In genomic region chr9:113328045-113328782, GRCh38 we compare ENCODE assay signal across 26 cellular contexts. TPM values are rescaled to one million over a fixed set of nuclear protein-coding genes. Genes with fewer than 3 reads are reported as not detected.
DNase-seq lines count a peak whose midpoint lies in the region; ATAC-seq, FAIRE-seq and TF ChIP-seq lines count a peak whose summit lies in the region.
"Had no signal": no experiment of that assay in that cellular context is flagged by ENCODE, and none has a peak within 500 bp of the region (broad histone marks: within the 10 kb centered on the region; RNA-seq: fewer than 3 reads in every experiment).

No MANE protein-coding gene starts in this region.

- peaks cover 0 to 18% (median 0%) of the 10 kb centered on the region in 9 donors for H3K36me3 ChIP-seq in heart left ventricle
- H3K36me3 ChIP-seq in left ventricle myocardium inferior = no peaks in the 10 kb centered on the region
- no peaks in the 10 kb centered on the region for H3K36me3 ChIP-seq in parathyroid adenoma (ENCODE audit: control insufficient read depth, insufficient read depth, low read length)
- H3K36me3 ChIP-seq: BLaER1, HAP-1 had no signal

- FAIRE-seq in H54 (lab: Jason Lieb, UNC) = peak; percentile 41
- FAIRE-seq: D721Med, GM12878, GM19239 had no signal

- 75 to 88% (median 83%) methylated on average over 3 of the region's 3 CpGs for WGBS in heart left ventricle, 4 donors

- intact Hi-C loops in heart left ventricle (cut with DNase I) = no loop called here
- intact Hi-C loops in left ventricle myocardium inferior (cut with micrococcal nuclease) = no loop called here
- intact Hi-C loops in Calu3 (cut with micrococcal nuclease; ENCODE audit: unreplicated experiment) = no loop called here

- H3K79me2 ChIP-seq in parathyroid adenoma = no peaks in the 10 kb centered on the region

- H3K36me3 Mint-ChIP-seq in Calu3 (ENCODE audit: insufficient read depth, unreplicated experiment) = no peaks in the 10 kb centered on the region
- H3K36me3 Mint-ChIP-seq: CD4-positive, CD25-positive, alpha-beta regulatory T cell; CD8-positive, alpha-beta T cell had no signal

- H3K27me3 ChIP-seq in heart left ventricle = no peaks in the 10 kb centered on the region
- H3K27me3 ChIP-seq in left ventricle myocardium inferior (ENCODE audit: low read depth) = no peaks in the 10 kb centered on the region
- no peaks in the 10 kb centered on the region for H3K27me3 ChIP-seq in parathyroid adenoma (ENCODE audit: control insufficient read depth, insufficient read depth, low read length)
- H3K27me3 ChIP-seq: BLaER1 had no signal

- no peak overlapping the region for H3K4me3 Mint-ChIP-seq in Calu3 (ENCODE audit: low read depth, unreplicated experiment)
- H3K4me3 Mint-ChIP-seq: B cell; CD4-positive, CD25-positive, alpha-beta regulatory T cell; CD8-positive, alpha-beta T cell; GM23338; HFFc6 had no signal

- H3K4me3 ChIP-seq in heart left ventricle (no peak overlapping the region), left ventricle myocardium inferior (no peak overlapping the region), parathyroid adenoma (ENCODE audit: low read depth, low read length) (no peak overlapping the region)
- H3K4me3 ChIP-seq: BLaER1, GM12878, GM23338, HAP-1 had no signal

- CTCF ChIA-PET in Calu3 (lab: Charles Lee) = interaction anchor here (0.6 kb wide), 1 partner anchor 306 kb away, joined by 5 read pairs; no protein-coding TSS in a partner anchor

- H3K27ac ChIP-seq in heart left ventricle (peak overlapping the region in 9 of 12 donors; percentile 8 to 65 (median 49)), left ventricle myocardium inferior (replicated peaks) (peak overlapping the region; percentile 73), parathyroid adenoma (no peak overlapping the region)
- H3K27ac ChIP-seq: BLaER1, C4-2B had no signal

- H3K9me3 Mint-ChIP-seq in Calu3 (ENCODE audit: low read depth, unreplicated experiment) = no peaks in the 10 kb centered on the region
- H3K9me3 Mint-ChIP-seq: CD8-positive, alpha-beta T cell; GM23338; HFFc6 had no signal

- no peaks in the 10 kb centered on the region for H3K4me1 Mint-ChIP-seq in Calu3 (ENCODE audit: low read depth, unreplicated experiment)
- H3K4me1 Mint-ChIP-seq: B cell; CD4-positive, CD25-positive, alpha-beta regulatory T cell had no signal

- no peak overlapping the region for H3K27ac Mint-ChIP-seq in Calu3 (ENCODE audit: unreplicated experiment)
- H3K27ac Mint-ChIP-seq: B cell; CD4-positive, CD25-positive, alpha-beta regulatory T cell; CD8-positive, alpha-beta T cell; GM23338; HFFc6 had no signal

- peak overlapping the region; percentile 11 for H3K4me2 ChIP-seq in parathyroid adenoma (ENCODE audit: low read length)
- H3K4me2 ChIP-seq: BLaER1, GM23338 had no signal

- H3K9me3 ChIP-seq in heart left ventricle = no peaks in the 10 kb centered on the region
- no peaks in the 10 kb centered on the region for H3K9me3 ChIP-seq in left ventricle myocardium inferior (replicated peaks)
- no peaks in the 10 kb centered on the region for H3K9me3 ChIP-seq in parathyroid adenoma (ENCODE audit: control insufficient read depth, low read length)
- H3K9me3 ChIP-seq: BLaER1, Caco-2, HAP-1 had no signal

- no peak for TF ChIP-seq CTCF in heart left ventricle (IDR thresholded peaks at IDR 0.05)
- no peak for TF ChIP-seq CTCF in left ventricle myocardium inferior (IDR thresholded peaks at IDR 0.05; ENCODE audit: borderline replicate concordance)
- no peak for TF ChIP-seq CTCF in parathyroid adenoma (IDR thresholded peaks at IDR 0.05)
- TF ChIP-seq CTCF in Calu3 (IDR thresholded peaks at IDR 0.05; ENCODE audit: unreplicated experiment) = no peak

- no peak for TF ChIP-seq POLR2A in H54 (IDR thresholded peaks at IDR 0.05; ENCODE audit: low read depth, low read length)
- no peak for TF ChIP-seq POLR2A in heart left ventricle (IDR thresholded peaks at IDR 0.05)

- ATAC-seq in heart left ventricle = peak; percentile 89 to 94 (median 92)
- ATAC-seq: CD8-positive, alpha-beta T cell; GM12878 had no signal

- peaks cover 0 to 14% (median 0%) of the 10 kb centered on the region in 12 donors for H3K4me1 ChIP-seq in heart left ventricle
- peaks cover 9% of the 10 kb centered on the region for H3K4me1 ChIP-seq in left ventricle myocardium inferior
- peaks cover 10% of the 10 kb centered on the region for H3K4me1 ChIP-seq in parathyroid adenoma
- H3K4me1 ChIP-seq: BLaER1, Caco-2, HAP-1 had no signal

- no peaks in the 10 kb centered on the region for H3K27me3 Mint-ChIP-seq in Calu3 (ENCODE audit: unreplicated experiment)
- H3K27me3 Mint-ChIP-seq: B cell; CD4-positive, CD25-positive, alpha-beta regulatory T cell had no signal

- H3K9ac ChIP-seq in parathyroid adenoma = no peak overlapping the region
- H3K9ac ChIP-seq: BLaER1 had no signal

- BruUV-seq in Calu3 (replicated peaks; lab: Mats Ljungman, UMichigan) = no TSS peak

- DNase-seq in H54 (ENCODE audit: insufficient read length, low spot score) = no peak
- DNase-seq in heart left ventricle = no peak
- no peak for DNase-seq in left ventricle myocardium inferior
- no peak for DNase-seq in Calu3
- no peak for DNase-seq in NCI-H1436 treated with DMSO at 0.1 percent for 48 hours (lab: John Stamatoyannopoulos, UW)
- no peak for DNase-seq in occipital lobe (lab: John Stamatoyannopoulos, UW)
- DNase-seq: Caco-2; CD4-positive, CD25-positive, alpha-beta regulatory T cell; CD8-positive, alpha-beta T cell; DMS 273 treated with DMSO at 0.1 percent for 48 hours; DMS79; EL; GDM1; HFFc6 had no signal

- H2AFZ ChIP-seq in parathyroid adenoma = no peak overlapping the region
- H2AFZ ChIP-seq: GM23338 had no signal

RNA-seq across cellular contexts. Expression of gene WDR31, which starts 11.9 kb away (rescaled TPM):
- total RNA-seq in heart left ventricle (10 to 100 TPM in 6 of 9 donors, 1 to 10 TPM in 3; 8.1 to 22.4 (median 14.4) TPM), left ventricle myocardium inferior (12.4 TPM), Calu3 (2022) (3.1 and 4.0 TPM in 2 replicates), occipital lobe (1.7 TPM)
- 1 to 10 TPM; 7.0 TPM for polyA plus RNA-seq in heart left ventricle

RNA-seq across cellular contexts. Expression of gene BSPRY, which starts 21.1 kb away (rescaled TPM):
- 1 to 10 TPM in 7 of 9 donors, under 1 TPM in 1, not detected in 1; 0.39 to 7.6 (median 1.7) TPM for total RNA-seq in heart left ventricle
- polyA plus RNA-seq in heart left ventricle = 1 to 10 TPM in 1 of 2 donors, under 1 TPM in 1; 0.80 to 3.8 TPM
- total RNA-seq in left ventricle myocardium inferior = 0.25 TPM
- total RNA-seq in Calu3 (2022) = 14.5 and 17.4 TPM in 2 replicates
- not detected for total RNA-seq in occipital lobe
- total RNA-seq: A172; A673; CD8-positive, alpha-beta T cell; H4; HFFc6 had no signal

RNA-seq across cellular contexts. Expression of gene RNF183, which starts 25.0 kb away (rescaled TPM):
- total RNA-seq in heart left ventricle (not detected), left ventricle myocardium inferior (not detected), Calu3 (2022) (0.76 and 1.5 TPM in 2 replicates), occipital lobe (not detected)
- under 1 TPM in 1 of 2 donors, not detected in 1; 0.04 TPM for polyA plus RNA-seq in heart left ventricle
- total RNA-seq: A172; A673; B cell; CD4-positive, CD25-positive, alpha-beta regulatory T cell; CD8-positive, alpha-beta T cell; GM23338; H4; HFFc6 had no signal
- polyA plus RNA-seq: CD4-positive, CD25-positive, alpha-beta regulatory T cell had no signal

RNA-seq across cellular contexts. Expression of gene HDHD3, which starts 48.6 kb away (rescaled TPM):
- total RNA-seq in heart left ventricle (10 to 100 TPM; 11.7 to 53.8 (median 19.4) TPM), left ventricle myocardium inferior (8.9 TPM), Calu3 (2022) (30.8 and 35.2 TPM in 2 replicates), occipital lobe (5.6 TPM)
- polyA plus RNA-seq in heart left ventricle = 10 to 100 TPM; 16.2 to 49.0 TPM

RNA-seq across cellular contexts. Expression of gene PRPF4, which starts 52.8 kb away (rescaled TPM):
- total RNA-seq in heart left ventricle (10 to 100 TPM; 10.4 to 15.0 (median 13.8) TPM), left ventricle myocardium inferior (11.2 TPM), Calu3 (2022) (23.7 TPM in 2 replicates), occipital lobe (23.7 TPM)
- 10 to 100 TPM in 1 of 2 donors, 1 to 10 TPM in 1; 5.1 to 24.6 TPM for polyA plus RNA-seq in heart left ventricle
